In genomic region chr5:132263548-132264261, GRCh38 we compare ENCODE assay signal across 10 cellular contexts. TPM values are rescaled to one million over a fixed set of nuclear protein-coding genes. Genes with fewer than 3 reads are reported as not detected.
A peak's percentile ranks its signal among the peaks of the same experiment; 100 is the strongest.
DNase-seq lines count a peak whose midpoint lies in the region; ATAC-seq lines count a peak whose summit lies in the region.
"Had no signal": no experiment of that assay in that cellular context is flagged by ENCODE, and none has a peak within 500 bp of the region (broad histone marks: within the 10 kb centered on the region; RNA-seq: fewer than 3 reads in every experiment).

No MANE protein-coding gene starts in this region.

- H3K9me3 Mint-ChIP-seq in T-helper 2 cell treated with Interferon-gamma antibody and Interleukin-4, amounts not matched to agents 5 μg/mL and 100 μg/mL, for 36 hours = no peaks in the 10 kb centered on the region
- no peaks in the 10 kb centered on the region for H3K9me3 Mint-ChIP-seq in activated T-cell treated with anti-CD3 and anti-CD28 coated beads, Interleukin-2, amount 50 U/mL, for 72 hours
- H3K9me3 Mint-ChIP-seq in stimulated activated naive B cell treated with anti-CD40 and anti-IgM and Interleukin-4, amounts not matched to agents 10 μg/mL and 1 μg/mL and 100 μg/mL, for 72 hours = no peaks in the 10 kb centered on the region
- H3K9me3 Mint-ChIP-seq in immature natural killer cell = no peaks in the 10 kb centered on the region

- no peaks in the 10 kb centered on the region for H3K36me3 Mint-ChIP-seq in T-helper 2 cell treated with Interferon-gamma antibody and Interleukin-4, amounts not matched to agents 5 μg/mL and 100 μg/mL, for 36 hours (ENCODE audit: low read depth)
- H3K36me3 Mint-ChIP-seq in activated T-cell treated with anti-CD3 and anti-CD28 coated beads, Interleukin-2, amount 50 U/mL, for 72 hours (ENCODE audit: insufficient read depth in 2 of 2) = no peaks in the 10 kb centered on the region
- H3K36me3 Mint-ChIP-seq in stimulated activated naive B cell treated with anti-CD40 and anti-IgM and Interleukin-4, amounts not matched to agents 10 μg/mL and 1 μg/mL and 100 μg/mL, for 72 hours = no peaks in the 10 kb centered on the region
- H3K36me3 Mint-ChIP-seq in immature natural killer cell = peaks cover 0 to 3% (median 0%) of the 10 kb centered on the region in 3 donors

- H3K4me1 Mint-ChIP-seq in T-helper 2 cell treated with Interferon-gamma antibody and Interleukin-4, amounts not matched to agents 5 μg/mL and 100 μg/mL, for 36 hours (ENCODE audit: low read depth) = peaks cover 10% of the 10 kb centered on the region
- peaks cover 73% of the 10 kb centered on the region for H3K4me1 Mint-ChIP-seq in activated T-cell treated with anti-CD3 and anti-CD28 coated beads, Interleukin-2, amount 50 U/mL, for 72 hours (ENCODE audit: low read depth)
- H3K4me1 Mint-ChIP-seq in stimulated activated naive B cell treated with anti-CD40 and anti-IgM and Interleukin-4, amounts not matched to agents 10 μg/mL and 1 μg/mL and 100 μg/mL, for 72 hours = peaks cover 28 to 45% of the 10 kb centered on the region in 2 donors
- H3K4me1 Mint-ChIP-seq in immature natural killer cell = no peaks in the 10 kb centered on the region

- H3K27me3 Mint-ChIP-seq in T-helper 2 cell treated with Interferon-gamma antibody and Interleukin-4, amounts not matched to agents 5 μg/mL and 100 μg/mL, for 36 hours (ENCODE audit: low read depth) = no peaks in the 10 kb centered on the region
- H3K27me3 Mint-ChIP-seq in activated T-cell treated with anti-CD3 and anti-CD28 coated beads, Interleukin-2, amount 50 U/mL, for 72 hours (ENCODE audit: low read depth) = no peaks in the 10 kb centered on the region
- H3K27me3 Mint-ChIP-seq in stimulated activated naive B cell treated with anti-CD40 and anti-IgM and Interleukin-4, amounts not matched to agents 10 μg/mL and 1 μg/mL and 100 μg/mL, for 72 hours = peaks cover 0 to 7% of the 10 kb centered on the region in 2 donors
- H3K27me3 Mint-ChIP-seq in immature natural killer cell (ENCODE audit: low read depth in 3 of 3) = peaks cover 0 to 4% (median 0%) of the 10 kb centered on the region in 3 donors

- H3K27ac Mint-ChIP-seq in T-helper 2 cell treated with Interferon-gamma antibody and Interleukin-4, amounts not matched to agents 5 μg/mL and 100 μg/mL, for 36 hours = no peak overlapping the region
- H3K27ac Mint-ChIP-seq in activated T-cell treated with anti-CD3 and anti-CD28 coated beads, Interleukin-2, amount 50 U/mL, for 72 hours = no peak overlapping the region
- no peak overlapping the region for H3K27ac Mint-ChIP-seq in stimulated activated naive B cell treated with anti-CD40 and anti-IgM and Interleukin-4, amounts not matched to agents 10 μg/mL and 1 μg/mL and 100 μg/mL, for 72 hours
- H3K27ac Mint-ChIP-seq in immature natural killer cell = no peak overlapping the region

- ATAC-seq in activated T-cell treated with anti-CD3 and anti-CD28 coated beads, Interleukin-2, amount 50 U/mL, for 72 hours (replicated peaks in 1 of 2) = peak; percentile 64 to 70
- peak; percentile 16 to 35 for ATAC-seq in stimulated activated naive B cell treated with anti-CD40 and anti-IgM and Interleukin-4, amounts not matched to agents 10 μg/mL and 1 μg/mL and 100 μg/mL, for 72 hours (replicated peaks)
- no peak for ATAC-seq in GM21717 (IDR thresholded peaks at IDR 0.05; ENCODE audit: unreplicated experiment)

- DNase-seq in T-helper 2 cell treated with Interferon-gamma antibody and Interleukin-4, amounts not matched to agents 5 μg/mL and 100 μg/mL, for 36 hours (ENCODE audit: low spot score) = peak; percentile 27
- DNase-seq in T-helper 2 cell = no peak
- DNase-seq in activated T-cell treated with anti-CD3 and anti-CD28 coated beads, Interleukin-2, amount 50 U/mL, for 72 hours = peak; percentile 48 to 54
- DNase-seq in hepatic stellate cell (ENCODE audit: low spot score) = peak; percentile 83
- DNase-seq in stimulated activated naive B cell treated with anti-CD40 and anti-IgM and Interleukin-4, amounts not matched to agents 10 μg/mL and 1 μg/mL and 100 μg/mL, for 72 hours = no peak
- DNase-seq in immature natural killer cell = no peak
- no peak for DNase-seq in NCI-H2029 treated with DMSO at 0.1 percent for 48 hours (lab: John Stamatoyannopoulos, UW)
- DNase-seq: effector CD4-positive, alpha-beta T cell had no signal

- no peak overlapping the region for H3K4me3 Mint-ChIP-seq in T-helper 2 cell treated with Interferon-gamma antibody and Interleukin-4, amounts not matched to agents 5 μg/mL and 100 μg/mL, for 36 hours
- H3K4me3 Mint-ChIP-seq in activated T-cell treated with anti-CD3 and anti-CD28 coated beads, Interleukin-2, amount 50 U/mL, for 72 hours = peak overlapping the region; percentile 1 to 15
- H3K4me3 Mint-ChIP-seq in stimulated activated naive B cell treated with anti-CD40 and anti-IgM and Interleukin-4, amounts not matched to agents 10 μg/mL and 1 μg/mL and 100 μg/mL, for 72 hours = no peak overlapping the region
- H3K4me3 Mint-ChIP-seq in immature natural killer cell = no peak overlapping the region

RNA-seq across cellular contexts. Expression of gene PDLIM4, which starts 6.2 kb away (rescaled TPM):
- total RNA-seq in activated T-cell treated with anti-CD3 and anti-CD28 coated beads, Interleukin-2, amount 50 U/mL, for 72 hours = 1 to 10 TPM in 1 of 2 donors, under 1 TPM in 1; 0.79 to 1.2 TPM
- polyA plus RNA-seq in immature natural killer cell = not detected
- total RNA-seq: OCI-LY7 had no signal

RNA-seq across cellular contexts. Expression of gene SLC22A4, which starts 30.5 kb away (rescaled TPM):
- 1 to 10 TPM; 1.8 to 2.9 TPM for total RNA-seq in activated T-cell treated with anti-CD3 and anti-CD28 coated beads, Interleukin-2, amount 50 U/mL, for 72 hours
- polyA plus RNA-seq in immature natural killer cell = not detected
- total RNA-seq: OCI-LY7 had no signal

RNA-seq across cellular contexts. Expression of gene P4HA2, which starts 36.1 kb away (rescaled TPM):
- total RNA-seq in activated T-cell treated with anti-CD3 and anti-CD28 coated beads, Interleukin-2, amount 50 U/mL, for 72 hours = 1 to 10 TPM; 3.2 to 5.9 TPM
- polyA plus RNA-seq in immature natural killer cell = under 1 TPM in 2 of 3 donors, not detected in 1; 0.91 TPM

Comparison
In these comparisons a context has a peak if more than half of its experiments do, and no peak if none do; other contexts are left out.
1. DNase-seq: peak in T-helper 2 cell treated with Interferon-gamma antibody and Interleukin-4, amounts not matched to agents 5 μg/mL and 100 μg/mL, for 36 hours (single experiment), activated T-cell treated with anti-CD3 and anti-CD28 coated beads, Interleukin-2, amount 50 U/mL, for 72 hours (2 of 2) and hepatic stellate cell (single experiment); none in T-helper 2 cell (0 of 5), stimulated activated naive B cell treated with anti-CD40 and anti-IgM and Interleukin-4, amounts not matched to agents 10 μg/mL and 1 μg/mL and 100 μg/mL, for 72 hours (single experiment), immature natural killer cell (0 of 3) and NCI-H2029 treated with DMSO at 0.1 percent for 48 hours (single experiment).
2. H3K4me3 Mint-ChIP-seq: peak in activated T-cell treated with anti-CD3 and anti-CD28 coated beads, Interleukin-2, amount 50 U/mL, for 72 hours (2 of 2); none in T-helper 2 cell treated with Interferon-gamma antibody and Interleukin-4, amounts not matched to agents 5 μg/mL and 100 μg/mL, for 36 hours (single experiment), stimulated activated naive B cell treated with anti-CD40 and anti-IgM and Interleukin-4, amounts not matched to agents 10 μg/mL and 1 μg/mL and 100 μg/mL, for 72 hours (0 of 2) and immature natural killer cell (0 of 5).